Comparison of ENCODE assay signal across 8 cellular contexts in genomic region chr2:122451040-122451439, GRCh38.
DNase-seq lines count a peak whose midpoint lies in the region; ATAC-seq lines count a peak whose summit lies in the region.

No MANE protein-coding gene starts in this region.

- no peaks in the 10 kb centered on the region for H3K4me1 Mint-ChIP-seq in activated CD4-positive, alpha-beta T cell treated with anti-CD3 and anti-CD28 coated beads for 36 hours

- CTCF ChIA-PET in activated CD4-positive, alpha-beta T cell treated with anti-CD3 and anti-CD28 coated beads for 36 hours (lab: Charles Lee) = interaction anchor here (0.6 to 0.7 kb wide), 4 partner anchors 23 to 477 kb away, joined by 3 to 5 read pairs (median 3); no protein-coding TSS in a partner anchor

- intact Hi-C loops in activated CD4-positive, alpha-beta T cell treated with anti-CD3 and anti-CD28 coated beads for 36 hours (cut with DNase I, micrococcal nuclease) = loop anchor here (1.0 to 5.0 kb wide), 3 partner anchors 476 to 639 kb away; no protein-coding TSS in a partner anchor
- intact Hi-C loops in left colon (cut with DNase I, micrococcal nuclease) = no loop called here

- no peak for ATAC-seq in activated CD4-positive, alpha-beta T cell treated with anti-CD3 and anti-CD28 coated beads for 36 hours
- ATAC-seq in left colon = peak; percentile 61
- no peak for ATAC-seq in GM19324 (IDR thresholded peaks at IDR 0.05; ENCODE audit: low FRiP score, unreplicated experiment)
- ATAC-seq in GM21737 (IDR thresholded peaks at IDR 0.05; ENCODE audit: unreplicated experiment) = no peak

- H3K4me3 Mint-ChIP-seq in activated CD4-positive, alpha-beta T cell treated with anti-CD3 and anti-CD28 coated beads for 36 hours = no peak overlapping the region

- peaks cover 9% of the 10 kb centered on the region for H3K9me3 Mint-ChIP-seq in activated CD4-positive, alpha-beta T cell treated with anti-CD3 and anti-CD28 coated beads for 36 hours (ENCODE audit: low read depth)

- H3K36me3 Mint-ChIP-seq in activated CD4-positive, alpha-beta T cell treated with anti-CD3 and anti-CD28 coated beads for 36 hours (ENCODE audit: low read depth) = no peaks in the 10 kb centered on the region

- no peak overlapping the region for H3K27ac Mint-ChIP-seq in activated CD4-positive, alpha-beta T cell treated with anti-CD3 and anti-CD28 coated beads for 36 hours

- POLR2A ChIA-PET in activated CD4-positive, alpha-beta T cell treated with anti-CD3 and anti-CD28 coated beads for 36 hours (lab: Charles Lee) = no interaction called here

- peak; percentile 7 for DNase-seq in activated CD4-positive, alpha-beta T cell treated with anti-CD3 and anti-CD28 coated beads for 36 hours
- DNase-seq in activated CD4-positive, alpha-beta T cell treated with anti-CD3 and anti-CD28 coated beads for 4 hours = no peak
- DNase-seq in HuH-7 (ENCODE audit: low spot score) (peak; percentile 24), SKM-1 (lab: John Stamatoyannopoulos, UW; ENCODE audit: unreplicated experiment) (peak; percentile 31), left colon (no peak), T-helper 9 cell (no peak)

- H3K27me3 Mint-ChIP-seq in activated CD4-positive, alpha-beta T cell treated with anti-CD3 and anti-CD28 coated beads for 36 hours = peaks cover 6% of the 10 kb centered on the region

Comparison
In these comparisons a context has a peak if more than half of its experiments do, and no peak if none do; other contexts are left out.
1. DNase-seq: peak in activated CD4-positive, alpha-beta T cell treated with anti-CD3 and anti-CD28 coated beads for 36 hours (single experiment), HuH-7 (single experiment) and SKM-1 (single experiment); none in activated CD4-positive, alpha-beta T cell treated with anti-CD3 and anti-CD28 coated beads for 4 hours (0 of 2), left colon (0 of 2) and T-helper 9 cell (single experiment).
2. intact Hi-C loops: an anchor here in activated CD4-positive, alpha-beta T cell treated with anti-CD3 and anti-CD28 coated beads for 36 hours (1.0 to 5.0 kb wide); none called in left colon.